25 cellular contexts compared by ENCODE assay signal in the genomic region with DNA sequence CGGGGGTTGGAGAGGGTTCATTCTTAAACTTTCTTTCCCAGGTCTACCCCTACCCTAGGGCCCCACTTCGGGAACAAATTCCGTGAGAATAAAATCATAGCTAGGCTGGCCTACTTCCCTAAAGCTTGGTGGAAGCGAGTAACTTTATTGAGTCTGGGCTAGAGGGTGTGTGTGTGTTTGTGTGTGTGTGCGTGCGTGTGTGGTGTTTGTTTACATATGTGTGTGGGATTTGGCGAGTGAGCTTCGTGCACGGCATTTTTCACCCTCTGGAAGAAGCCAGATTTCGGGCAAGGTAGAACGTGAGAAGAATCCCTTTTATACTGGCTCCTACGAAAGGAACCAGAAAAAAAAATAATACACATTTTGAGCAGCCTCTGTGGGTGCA. TPM values are rescaled to one million over a fixed set of nuclear protein-coding genes. Genes with fewer than 3 reads are reported as not detected.
DNase-seq lines count a peak whose midpoint lies in the region; ATAC-seq and TF ChIP-seq lines count a peak whose summit lies in the region.
"Had no signal": no experiment of that assay in that cellular context is flagged by ENCODE, and none has a peak within 500 bp of the region (broad histone marks: within the 10 kb centered on the region; RNA-seq: fewer than 3 reads in every experiment).

No MANE protein-coding gene starts in this region.

- H4K8ac ChIP-seq in H9 (replicated peaks; ENCODE audit: insufficient read length, low read depth, low read length): no peak overlapping the region

- no peak overlapping the region for H2AK5ac ChIP-seq in H9 (ENCODE audit: insufficient read length, low read length)

- no peak overlapping the region for H2BK20ac ChIP-seq in H9 (ENCODE audit: low read depth, low read length, poor library complexity, severe bottlenecking)

- H3K79me2 ChIP-seq in H9 (ENCODE audit: insufficient read depth, low read length): no peaks in the 10 kb centered on the region

- H4K5ac ChIP-seq in H9 (ENCODE audit: insufficient read length, low read depth, low read length): no peak overlapping the region

- H4K20me1 ChIP-seq in H9 (ENCODE audit: control insufficient read depth, insufficient read depth, insufficient read length): no peaks in the 10 kb centered on the region

- H3K23me2 ChIP-seq in H9 (ENCODE audit: insufficient read length, low read depth, low read length, poor library complexity, severe bottlenecking): peaks cover 37% of the 10 kb centered on the region

- no peak overlapping the region for H3K14ac ChIP-seq in H9 (ENCODE audit: insufficient read depth, low read length)

- peaks cover 6% of the 10 kb centered on the region; the same call in 1 of the 2 replicates for H3K4me1 ChIP-seq in H9 (ENCODE audit: insufficient read depth, low read length)
- peaks cover 30% of the 10 kb centered on the region for H3K4me1 ChIP-seq in iPS-20b (ENCODE audit: insufficient read depth, low read length)
- peaks cover 0 to 7% (median 0%) of the 10 kb centered on the region in 3 donors for H3K4me1 ChIP-seq in gastroesophageal sphincter
- H3K4me1 ChIP-seq: A549 had no signal

- H2BK120ac ChIP-seq in H9 (ENCODE audit: low read depth, low read length, poor library complexity, severe bottlenecking): no peak overlapping the region

- H3K27me3 ChIP-seq in H9 (ENCODE audit: insufficient read depth, low read length) (peaks cover 69% of the 10 kb centered on the region), iPS-20b (ENCODE audit: insufficient read depth, low read length) (peaks cover 97% of the 10 kb centered on the region), gastroesophageal sphincter (peaks cover 100% of the 10 kb centered on the region)

- H3K9me3 ChIP-seq in H9 (ENCODE audit: control insufficient read depth, low read depth, low read length) (no peaks in the 10 kb centered on the region), iPS-20b (ENCODE audit: insufficient read depth, low read depth, low read length) (no peaks in the 10 kb centered on the region; the same call in 1 of the 2 replicates), gastroesophageal sphincter (no peaks in the 10 kb centered on the region)
- H3K9me3 ChIP-seq: A549, esophagus squamous epithelium, tibial artery had no signal

- no peaks in the 10 kb centered on the region for H3K9me3 Mint-ChIP-seq in T-helper 2 cell treated with Interferon-gamma antibody and Interleukin-4, amounts not matched to agents 5 μg/mL and 100 μg/mL, for 36 hours
- peaks cover 0 to 4% of the 10 kb centered on the region in 2 experiments; a peak in 3 of 5 replicates for H3K9me3 Mint-ChIP-seq in H9
- no peaks in the 10 kb centered on the region for H3K9me3 Mint-ChIP-seq in activated T-helper 1 cell treated with anti-CD3 and anti-CD28 coated beads, Interleukin-12 subunit alpha, Interleukin-12 subunit beta, Interleukin-2, Interleukin-4 antibody, amounts not matched to agents 30 ng/mL and 10 ng/mL and 1 ng/mL, durations not matched to agents 14 hours and 24 hours and 36 hours
- H3K9me3 Mint-ChIP-seq: stimulated activated naive CD8-positive, alpha-beta T cell treated with anti-CD3 and anti-CD28 coated beads, Interleukin-15, amount 100 ng/mL, for 72 hours had no signal

- no peak for DNase-seq in T-helper 2 cell treated with Interferon-gamma antibody and Interleukin-4, amounts not matched to agents 5 μg/mL and 100 μg/mL, for 36 hours (ENCODE audit: low spot score)
- DNase-seq in T-helper 2 cell (no peak), H9 (no peak), DMS79 (lab: John Stamatoyannopoulos, UW) (no peak)
- DNase-seq in activated T-helper 1 cell treated with anti-CD3 and anti-CD28 coated beads, Interleukin-12 subunit alpha, Interleukin-12 subunit beta, Interleukin-2, Interleukin-4 antibody, amounts not matched to agents 30 ng/mL and 10 ng/mL and 1 ng/mL, durations not matched to agents 14 hours and 24 hours and 36 hours (ENCODE audit: low spot score): no peak
- no peak for DNase-seq in effector CD4-positive, alpha-beta T cell
- DNase-seq: activated CD4-positive, alpha-beta T cell treated with anti-CD3 and anti-CD28 coated beads for 36 hours; DMS79 treated with DMSO at 0.1 percent for 48 hours; esophagus squamous epithelium; KBM-7; kidney glomerular epithelial cell; NCI-H1694; NCI-H2227 treated with DMSO at 0.1 percent for 48 hours; occipital lobe; OCI-M1; stimulated activated CD4-positive, alpha-beta T cell treated with anti-CD3 and anti-CD28 coated beads, Interleukin-2, amount 100 ng/mL, for 48 hours; stimulated activated naive CD8-positive, alpha-beta T cell treated with anti-CD3 and anti-CD28 coated beads, Interleukin-15, amount 100 ng/mL, for 72 hours; tibial artery had no signal

- peaks cover 2% of the 10 kb centered on the region for H3K4me1 Mint-ChIP-seq in T-helper 2 cell treated with Interferon-gamma antibody and Interleukin-4, amounts not matched to agents 5 μg/mL and 100 μg/mL, for 36 hours (ENCODE audit: low read depth)
- peaks cover 74 to 87% of the 10 kb centered on the region in 2 experiments for H3K4me1 Mint-ChIP-seq in H9
- peaks cover 10% of the 10 kb centered on the region for H3K4me1 Mint-ChIP-seq in activated T-helper 1 cell treated with anti-CD3 and anti-CD28 coated beads, Interleukin-12 subunit alpha, Interleukin-12 subunit beta, Interleukin-2, Interleukin-4 antibody, amounts not matched to agents 30 ng/mL and 10 ng/mL and 1 ng/mL, durations not matched to agents 14 hours and 24 hours and 36 hours (ENCODE audit: low read depth)

- intact Hi-C loops in activated T-helper 1 cell treated with anti-CD3 and anti-CD28 coated beads, Interleukin-12 subunit alpha, Interleukin-12 subunit beta, Interleukin-2, Interleukin-4 antibody, amounts not matched to agents 30 ng/mL and 10 ng/mL and 1 ng/mL, durations not matched to agents 14 hours and 24 hours and 36 hours (cut with micrococcal nuclease): loop anchor here (5.0 kb wide), 1 partner anchor 928 kb away; a partner anchor contains a TSS

- WGBS in H9 (ENCODE audit: extremely low coverage, insufficient read length, low lambda C conversion rate): no CpG with 5 or more reads among the region's 12 CpGs
- 2 to 6% methylated on average over 9 to 10 of the region's 12 CpGs for WGBS in gastroesophageal sphincter (ENCODE audit: low coverage in 1 of 2), 2 donors

- H3K27ac Mint-ChIP-seq in T-helper 2 cell treated with Interferon-gamma antibody and Interleukin-4, amounts not matched to agents 5 μg/mL and 100 μg/mL, for 36 hours: peak overlapping the region; percentile 18
- H3K27ac Mint-ChIP-seq in H9: peak overlapping the region in 1 of 3 experiments; percentile 8; a peak in 1 of 7 replicates
- peak overlapping the region; percentile 74 for H3K27ac Mint-ChIP-seq in activated T-helper 1 cell treated with anti-CD3 and anti-CD28 coated beads, Interleukin-12 subunit alpha, Interleukin-12 subunit beta, Interleukin-2, Interleukin-4 antibody, amounts not matched to agents 30 ng/mL and 10 ng/mL and 1 ng/mL, durations not matched to agents 14 hours and 24 hours and 36 hours
- H3K27ac Mint-ChIP-seq: activated CD4-positive, alpha-beta T cell treated with anti-CD3 and anti-CD28 coated beads for 36 hours; B cell had no signal

- H3K23ac ChIP-seq in H9 (ENCODE audit: insufficient read length, low read depth, low read length): no peak overlapping the region

- no peak for TF ChIP-seq EP300 in gastroesophageal sphincter (IDR thresholded peaks at IDR 0.05)

- H3K79me1 ChIP-seq in H9 (ENCODE audit: insufficient read depth, low read depth, low read length, poor library complexity, severe bottlenecking): no peaks in the 10 kb centered on the region

- ATAC-seq in gastroesophageal sphincter: no peak
- ATAC-seq: activated CD4-positive, alpha-beta T cell treated with anti-CD3 and anti-CD28 coated beads for 36 hours; GM12878; Right ventricle myocardium inferior; stimulated activated naive CD8-positive, alpha-beta T cell treated with anti-CD3 and anti-CD28 coated beads, Interleukin-15, amount 100 ng/mL, for 72 hours had no signal

- no peak overlapping the region for H3K18ac ChIP-seq in H9 (ENCODE audit: insufficient read length, low read depth, low read length)

- no peaks in the 10 kb centered on the region for H3K36me3 Mint-ChIP-seq in T-helper 2 cell treated with Interferon-gamma antibody and Interleukin-4, amounts not matched to agents 5 μg/mL and 100 μg/mL, for 36 hours (ENCODE audit: low read depth)
- peaks cover 0 to 13% (median 0%) of the 10 kb centered on the region in 3 experiments; a peak in 2 of 7 replicates for H3K36me3 Mint-ChIP-seq in H9 (ENCODE audit: insufficient read depth in 1 of 3, low read depth in 3 of 3)
- H3K36me3 Mint-ChIP-seq in activated T-helper 1 cell treated with anti-CD3 and anti-CD28 coated beads, Interleukin-12 subunit alpha, Interleukin-12 subunit beta, Interleukin-2, Interleukin-4 antibody, amounts not matched to agents 30 ng/mL and 10 ng/mL and 1 ng/mL, durations not matched to agents 14 hours and 24 hours and 36 hours (ENCODE audit: low read depth): peaks cover 5% of the 10 kb centered on the region

- no peak for TF ChIP-seq POLR2A in gastroesophageal sphincter (IDR thresholded peaks at IDR 0.05)

- no peak overlapping the region for H3T11ph ChIP-seq in H9 (ENCODE audit: low read length)

- H2BK12ac ChIP-seq in H9 (ENCODE audit: insufficient read length, low read depth, low read length): no peak overlapping the region

- H3K27me3 Mint-ChIP-seq in T-helper 2 cell treated with Interferon-gamma antibody and Interleukin-4, amounts not matched to agents 5 μg/mL and 100 μg/mL, for 36 hours (ENCODE audit: low read depth): peaks cover 62% of the 10 kb centered on the region
- H3K27me3 Mint-ChIP-seq in H9 (ENCODE audit: low read depth): peaks cover 95% of the 10 kb centered on the region
- peaks cover 58% of the 10 kb centered on the region for H3K27me3 Mint-ChIP-seq in activated T-helper 1 cell treated with anti-CD3 and anti-CD28 coated beads, Interleukin-12 subunit alpha, Interleukin-12 subunit beta, Interleukin-2, Interleukin-4 antibody, amounts not matched to agents 30 ng/mL and 10 ng/mL and 1 ng/mL, durations not matched to agents 14 hours and 24 hours and 36 hours (ENCODE audit: insufficient read depth)

- H4K91ac ChIP-seq in H9 (ENCODE audit: insufficient read length, low read depth, low read length): no peak overlapping the region

- H3K4me3 ChIP-seq in iPS-20b (ENCODE audit: low read length) (peak overlapping the region; percentile 62), gastroesophageal sphincter (no peak overlapping the region)
- H3K4me3 ChIP-seq: A549, esophagus squamous epithelium, GM12878, tibial artery had no signal

- peak overlapping the region; percentile 31 for H3K4me2 ChIP-seq in H9 (ENCODE audit: insufficient read depth, insufficient read length, low read length)
- H3K4me2 ChIP-seq: A549 had no signal

- H3K4ac ChIP-seq in H9 (ENCODE audit: low read depth, low read length): no peak overlapping the region

- no peak for TF ChIP-seq CTCF in H9 (conservative IDR thresholded peaks at IDR 0.05)
- no peak for TF ChIP-seq CTCF in gastroesophageal sphincter (IDR thresholded peaks at IDR 0.05)

- H3K27ac ChIP-seq in H9 (ENCODE audit: insufficient read length, low read depth, low read length) (no peak overlapping the region), iPS-20b (ENCODE audit: low read length) (no peak overlapping the region), gastroesophageal sphincter (no peak overlapping the region)
- H3K27ac ChIP-seq: A549, esophagus squamous epithelium, tibial artery had no signal

- no peak overlapping the region for H3K4me3 Mint-ChIP-seq in T-helper 2 cell treated with Interferon-gamma antibody and Interleukin-4, amounts not matched to agents 5 μg/mL and 100 μg/mL, for 36 hours
- H3K4me3 Mint-ChIP-seq in H9: peak overlapping the region; percentile 45 to 74
- H3K4me3 Mint-ChIP-seq in activated T-helper 1 cell treated with anti-CD3 and anti-CD28 coated beads, Interleukin-12 subunit alpha, Interleukin-12 subunit beta, Interleukin-2, Interleukin-4 antibody, amounts not matched to agents 30 ng/mL and 10 ng/mL and 1 ng/mL, durations not matched to agents 14 hours and 24 hours and 36 hours: no peak overlapping the region
- H3K4me3 Mint-ChIP-seq: activated CD4-positive, alpha-beta T cell treated with anti-CD3 and anti-CD28 coated beads for 36 hours; B cell; stimulated activated naive CD8-positive, alpha-beta T cell treated with anti-CD3 and anti-CD28 coated beads, Interleukin-15, amount 100 ng/mL, for 72 hours had no signal

- no peak overlapping the region for H2BK5ac ChIP-seq in H9 (ENCODE audit: insufficient read length, low read length)

- no peak overlapping the region for H2BK15ac ChIP-seq in H9 (ENCODE audit: low read depth, low read length)

- H3K9ac ChIP-seq in H9 (ENCODE audit: extremely low read depth, insufficient read length, low read length) (no peak overlapping the region), iPS-20b (ENCODE audit: low read depth, low read length) (no peak overlapping the region)

- no peak overlapping the region for H3K56ac ChIP-seq in H9 (ENCODE audit: insufficient read length, low read depth, low read length)

- no peak overlapping the region for H2AFZ ChIP-seq in H9 (ENCODE audit: low read length)

- H3K36me3 ChIP-seq in iPS-20b (ENCODE audit: insufficient read depth, low read depth, low read length) (no peaks in the 10 kb centered on the region), gastroesophageal sphincter (no peaks in the 10 kb centered on the region)
- H3K36me3 ChIP-seq: esophagus squamous epithelium, tibial artery had no signal

RNA-seq across cellular contexts. Expression of a gene that starts 7.5 kb away (rescaled TPM):
- total RNA-seq in H9 (2021) (1.9 and 2.1 TPM in 2 replicates), gastroesophageal sphincter (not detected)
- total RNA-seq in activated T-helper 1 cell treated with anti-CD3 and anti-CD28 coated beads, Interleukin-12 subunit alpha, Interleukin-12 subunit beta, Interleukin-2, Interleukin-4 antibody, amounts not matched to agents 30 ng/mL and 10 ng/mL and 1 ng/mL, durations not matched to agents 14 hours and 24 hours and 36 hours: not detected in 2 replicates
- total RNA-seq: activated CD4-positive, alpha-beta T cell treated with anti-CD3 and anti-CD28 coated beads for 36 hours; B cell; esophagus squamous epithelium; GM12878; lung microvascular endothelial cell; occipital lobe; Right ventricle myocardium inferior had no signal

RNA-seq across cellular contexts. Expression of a gene that starts 57.0 kb away (rescaled TPM):
- total RNA-seq in H9 (2021) (0.46 and 1.1 TPM in 2 replicates), gastroesophageal sphincter (1 to 10 TPM; 1.1 to 7.5 (median 2.6) TPM)
- total RNA-seq in activated T-helper 1 cell treated with anti-CD3 and anti-CD28 coated beads, Interleukin-12 subunit alpha, Interleukin-12 subunit beta, Interleukin-2, Interleukin-4 antibody, amounts not matched to agents 30 ng/mL and 10 ng/mL and 1 ng/mL, durations not matched to agents 14 hours and 24 hours and 36 hours: 0.52 and 0.54 TPM in 2 replicates

Comparison
In these comparisons a context has a peak if more than half of its experiments do, and no peak if none do; other contexts are left out.
1. H3K4me3 Mint-ChIP-seq: peak in H9 (2 of 2); none in T-helper 2 cell treated with Interferon-gamma antibody and Interleukin-4, amounts not matched to agents 5 μg/mL and 100 μg/mL, for 36 hours (single experiment) and activated T-helper 1 cell treated with anti-CD3 and anti-CD28 coated beads, Interleukin-12 subunit alpha, Interleukin-12 subunit beta, Interleukin-2, Interleukin-4 antibody, amounts not matched to agents 30 ng/mL and 10 ng/mL and 1 ng/mL, durations not matched to agents 14 hours and 24 hours and 36 hours (single experiment).